Comparison of ENCODE assay signal across 18 cellular contexts in the genomic region with DNA sequence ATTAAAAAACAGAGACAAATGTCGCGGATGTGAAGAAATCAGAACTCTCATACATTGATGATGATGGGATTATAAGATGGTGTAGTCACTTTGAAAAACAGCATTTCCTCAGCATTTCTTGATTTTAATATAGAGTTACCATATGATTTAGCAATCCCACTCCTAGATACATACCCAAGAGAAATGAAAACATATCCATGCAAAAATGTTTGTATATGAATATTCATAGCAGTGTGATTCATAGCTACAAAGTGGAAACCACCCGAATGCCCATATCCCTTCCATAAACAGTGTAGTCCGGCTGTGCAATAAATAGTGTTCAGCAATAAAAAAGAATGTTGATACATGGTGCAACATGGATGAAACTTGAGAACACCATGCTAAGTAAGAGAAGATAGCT.
"Had no signal": no experiment of that assay in that cellular context is flagged by ENCODE, and none has a peak within 500 bp of the region (broad histone marks: within the 10 kb centered on the region; RNA-seq: fewer than 3 reads in every experiment).

No MANE protein-coding gene starts in this region.

- H3K4me1 ChIP-seq: esophagus squamous epithelium, gastroesophageal sphincter, heart left ventricle, neural progenitor cell, suprapubic skin, transverse colon, uterus had no signal

- H2AFZ ChIP-seq: neural progenitor cell had no signal

- H3K9ac ChIP-seq: neural progenitor cell had no signal

- H3K27ac ChIP-seq: cardiac muscle cell, esophagus squamous epithelium, gastroesophageal sphincter, heart left ventricle, neural progenitor cell, suprapubic skin, transverse colon, uterus had no signal

- H3K4me2 ChIP-seq: neural progenitor cell had no signal

- H3K9me3 ChIP-seq: esophagus squamous epithelium, gastroesophageal sphincter, heart left ventricle, suprapubic skin, transverse colon, uterus had no signal

- DNase-seq: activated CD4-positive, alpha-beta T cell treated with anti-CD3 and anti-CD28 coated beads, Interleukin-2, amount 10 ng/mL, durations not matched to agents 7 days and 5 days; activated CD8-positive, alpha-beta memory T cell treated with anti-CD3 and anti-CD28 coated beads, Interleukin-2, amount 50 U/mL, for 4 hours; activated effector memory CD4-positive, alpha-beta T cell treated with Interleukin-2 at 50 U/mL for 16 hours; activated naive CD4-positive, alpha-beta T cell treated with anti-CD3 and anti-CD28 coated beads, Interleukin-2, amount 50 U/mL, for 16 hours; activated T-cell treated with anti-CD3 and anti-CD28 coated beads, Interleukin-2, amount 50 U/mL, for 4 hours; amniotic stem cell; effector memory CD8-positive, alpha-beta T cell; esophagus squamous epithelium; heart left ventricle; left ventricle myocardium superior; naive thymus-derived CD4-positive, alpha-beta T cell; T1000; transverse colon; uterus had no signal

- H3K4me3 ChIP-seq: cardiac muscle cell, esophagus squamous epithelium, gastroesophageal sphincter, heart left ventricle, neural progenitor cell, suprapubic skin, transverse colon, uterus had no signal

- H3K36me3 ChIP-seq: transverse colon, uterus had no signal

- ATAC-seq: effector memory CD8-positive, alpha-beta T cell; gastroesophageal sphincter; heart left ventricle; left ventricle myocardium superior; naive thymus-derived CD4-positive, alpha-beta T cell had no signal

- H3K27me3 ChIP-seq: cardiac muscle cell, esophagus squamous epithelium, gastroesophageal sphincter, heart left ventricle, neural progenitor cell, suprapubic skin, transverse colon, uterus had no signal
